In the genomic region with DNA sequence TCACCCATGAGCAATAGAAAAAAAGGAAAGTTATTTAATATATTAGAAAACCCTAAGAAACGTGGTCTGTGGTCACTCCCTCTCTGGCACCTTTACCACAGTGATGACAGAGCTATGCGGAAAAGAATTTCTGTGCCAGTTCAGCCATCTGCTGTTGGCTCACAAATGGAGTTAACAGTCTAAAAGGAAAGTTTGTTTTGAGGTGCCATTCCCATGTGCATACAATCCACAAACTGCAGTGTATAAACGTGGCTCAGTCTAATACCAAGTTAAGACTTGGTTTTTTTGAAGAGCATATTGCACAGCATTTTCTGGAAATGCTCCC, we compare ENCODE assay signal across 20 cellular contexts.
DNase-seq lines count a peak whose midpoint lies in the region; ATAC-seq, FAIRE-seq and TF ChIP-seq lines count a peak whose summit lies in the region.
"Had no signal": no experiment of that assay in that cellular context is flagged by ENCODE, and none has a peak within 500 bp of the region (broad histone marks: within the 10 kb centered on the region; RNA-seq: fewer than 3 reads in every experiment).

No MANE protein-coding gene starts in this region.

- no peaks in the 10 kb centered on the region for H3K36me3 ChIP-seq in HAP-1 (replicated peaks)
- H3K36me3 ChIP-seq: esophagus muscularis mucosa had no signal

- intact Hi-C loops in Right ventricle myocardium superior (cut with DNase I) (no loop called here), cardiac septum (cut with DNase I) (no loop called here), right cardiac atrium (cut with DNase I) (no loop called here)

- no peak for FAIRE-seq in urothelium cell line (lab: Jason Lieb, UNC)
- FAIRE-seq: GM19239 had no signal

- H3K27me3 ChIP-seq in right cardiac atrium (ENCODE audit: control insufficient read depth, insufficient read depth) (no peaks in the 10 kb centered on the region), HAP-1 (ENCODE audit: low read depth) (no peaks in the 10 kb centered on the region)
- H3K27me3 ChIP-seq: esophagus muscularis mucosa had no signal

- no peak for DNase-seq in Right ventricle myocardium superior
- DNase-seq in cardiac septum (ENCODE audit: low spot score): no peak
- peak; percentile 41 for DNase-seq in astrocyte of the spinal cord (ENCODE audit: low read depth, low spot score)
- no peak for DNase-seq in right cardiac atrium
- DNase-seq in urothelium cell line (ENCODE audit: low spot score): peak; percentile 25
- DNase-seq in HAP-1 (ENCODE audit: low spot score in 2 of 2): no peak
- DNase-seq in foreskin melanocyte: no peak
- DNase-seq: activated CD4-positive, alpha-beta T cell treated with anti-CD3 and anti-CD28 coated beads, Interleukin-2, amount 50 U/mL, for 48 hours; activated naive CD8-positive, alpha-beta T cell treated with anti-CD3 and anti-CD28 coated beads for 36 hours; activated T-cell treated with anti-CD3 and anti-CD28 coated beads, Interleukin-2, amount 50 U/mL, for 4 hours; CD4-positive, alpha-beta memory T cell; naive B cell; NCI-H1092 treated with DMSO at 0.1 percent for 48 hours; stimulated activated naive B cell treated with anti-CD40 and anti-IgM and Interleukin-4, amounts not matched to agents 10 μg/mL and 1 μg/mL and 100 μg/mL, for 72 hours; T-helper 1 cell had no signal

- peak; percentile 73 for ATAC-seq in Right ventricle myocardium superior (ENCODE audit: poor library complexity)
- ATAC-seq in right cardiac atrium: peak; percentile 62 to 65
- ATAC-seq in GM18519 (IDR thresholded peaks at IDR 0.05; ENCODE audit: low FRiP score, unreplicated experiment): no peak
- ATAC-seq: activated T-cell treated with anti-CD3 and anti-CD28 coated beads, Interleukin-2, amount 50 U/mL, for 4 hours; stimulated activated naive B cell treated with anti-CD40 and anti-IgM and Interleukin-4, amounts not matched to agents 10 μg/mL and 1 μg/mL and 100 μg/mL, for 72 hours had no signal

- no peak for TF ChIP-seq CTCF in astrocyte of the spinal cord (IDR thresholded peaks at IDR 0.05; ENCODE audit: low read depth, low read length)

- H3K27ac ChIP-seq in right cardiac atrium (ENCODE audit: low read length): no peak overlapping the region
- H3K27ac ChIP-seq: esophagus muscularis mucosa, KMS-11, VCaP had no signal

- in situ Hi-C loops in astrocyte of the spinal cord (cut with HindIII; ENCODE audit: low sequenced_read_pairs): no loop called here
- in situ Hi-C loops in HAP-1 (cut with MboI; ENCODE audit: low sequenced_read_pairs): no loop called here

- H3K4me1 ChIP-seq in right cardiac atrium (ENCODE audit: control insufficient read depth, insufficient read depth, low read length) (peaks cover 5% of the 10 kb centered on the region), HAP-1 (peaks cover 14% of the 10 kb centered on the region)
- H3K4me1 ChIP-seq: esophagus muscularis mucosa had no signal

- 22% methylated on average over 3 of the region's 3 CpGs for WGBS in right cardiac atrium

- no peaks in the 10 kb centered on the region for H3K9me3 ChIP-seq in right cardiac atrium (ENCODE audit: control insufficient read depth, low read length)
- H3K9me3 ChIP-seq in HAP-1: no peaks in the 10 kb centered on the region
- H3K9me3 ChIP-seq: esophagus muscularis mucosa had no signal

- H3K4me3 ChIP-seq in astrocyte of the spinal cord (ENCODE audit: low read depth, low read length): no peak overlapping the region
- H3K4me3 ChIP-seq in right cardiac atrium (ENCODE audit: low read length): no peak overlapping the region
- no peak overlapping the region for H3K4me3 ChIP-seq in HAP-1
- H3K4me3 ChIP-seq: esophagus muscularis mucosa had no signal

Comparison
In these comparisons a context has a peak if more than half of its experiments do, and no peak if none do; other contexts are left out.
1. DNase-seq: peak in astrocyte of the spinal cord (single experiment) and urothelium cell line (single experiment); none in Right ventricle myocardium superior (single experiment), cardiac septum (single experiment), right cardiac atrium (0 of 3), HAP-1 (0 of 2) and foreskin melanocyte (single experiment).